In genomic region chr15:49844390-49844789, GRCh38 we compare ENCODE assay signal across 1 cellular context.
TF ChIP-seq lines count a peak whose summit lies in the region.

No MANE protein-coding gene starts in this region.

TF ChIP-seq in WTC11, 78 proteins besides CTCF, POLR2A, EP300 and RAD21 (continued from another document):
- no peak for TF ChIP-seq ZNF532 (CRISPR knock-in tag; IDR thresholded peaks at IDR 0.05; ENCODE audit: borderline replicate concordance)
TF ChIP-seq in WTC11: peak in this region for 0.
